ENCODE assay signal across 9 cellular contexts in genomic region chr11:312092-312816, GRCh38. TPM values are rescaled to one million over a fixed set of nuclear protein-coding genes. Genes with fewer than 3 reads are reported as not detected.
DNase-seq lines count a peak whose midpoint lies in the region; ATAC-seq and TF ChIP-seq lines count a peak whose summit lies in the region.
"Had no signal": no experiment of that assay in that cellular context is flagged by ENCODE, and none has a peak within 500 bp of the region (broad histone marks: within the 10 kb centered on the region; RNA-seq: fewer than 3 reads in every experiment).

No MANE protein-coding gene starts in this region.

- no peaks in the 10 kb centered on the region for H3K36me3 ChIP-seq in CD4-positive, CD25-positive, alpha-beta regulatory T cell (ENCODE audit: control insufficient read depth, insufficient read depth, low read length)
- no peaks in the 10 kb centered on the region for H3K36me3 ChIP-seq in Panc1 (ENCODE audit: control insufficient read depth, insufficient read depth, low read length)
- peaks cover 11% of the 10 kb centered on the region for H3K36me3 ChIP-seq in endodermal cell (ENCODE audit: control insufficient read depth, insufficient read depth, low read length)
- H3K36me3 ChIP-seq in neutrophil = peaks cover 35% of the 10 kb centered on the region

- CTCF ChIA-PET in Panc1 (lab: Charles Lee) = interaction anchor here (0.6 to 0.9 kb wide), 3 partner anchors 15 to 223 kb away, joined by 3 to 8 read pairs (median 6); no protein-coding TSS in a partner anchor

- H3K9me3 Mint-ChIP-seq in CD4-positive, CD25-positive, alpha-beta regulatory T cell = peaks cover 0 to 1% (median 0%) of the 10 kb centered on the region in 7 donors
- no peaks in the 10 kb centered on the region for H3K9me3 Mint-ChIP-seq in endodermal cell

- DNase-seq in CD4-positive, CD25-positive, alpha-beta regulatory T cell = no peak
- DNase-seq in Panc1 (ENCODE audit: low read depth, low spot score) = no peak
- DNase-seq in endodermal cell = peak; percentile 75
- DNase-seq in HCEC 1CT = no peak
- DNase-seq in COLO668 (lab: John Stamatoyannopoulos, UW; ENCODE audit: unreplicated experiment) = no peak
- no peak for DNase-seq in mucosa of gallbladder (ENCODE audit: low spot score)

- intact Hi-C loops in Panc1 (cut with micrococcal nuclease; ENCODE audit: unreplicated experiment) = no loop called here

- H3K4me1 Mint-ChIP-seq in CD4-positive, CD25-positive, alpha-beta regulatory T cell = peaks cover 10 to 64% (median 34%) of the 10 kb centered on the region in 4 donors
- peaks cover 40% of the 10 kb centered on the region for H3K4me1 Mint-ChIP-seq in endodermal cell

- peak overlapping the region; percentile 93 for H3K4me3 ChIP-seq in CD4-positive, CD25-positive, alpha-beta regulatory T cell (ENCODE audit: low read depth, low read length)
- H3K4me3 ChIP-seq in Panc1 (ENCODE audit: low read depth in 2 of 2, low read length in 2 of 2) (peak overlapping the region; percentile 19 to 27), endodermal cell (ENCODE audit: low read length) (peak overlapping the region; percentile 100), neutrophil (ENCODE audit: low read depth in 1 of 2, low read length in 1 of 2) (peak overlapping the region; percentile 80 to 98)
- H3K4me3 ChIP-seq: body of pancreas had no signal

- POLR2A ChIA-PET in Panc1 (lab: Charles Lee) = interaction anchor here (0.5 to 0.6 kb wide), 2 partner anchors 50 to 72 kb away, joined by 3 read pairs; no protein-coding TSS in a partner anchor

- TF ChIP-seq CTCF in Panc1 (IDR thresholded peaks at IDR 0.05) (no peak), endodermal cell (conservative IDR thresholded peaks at IDR 0.05) (no peak), neutrophil (IDR thresholded peaks at IDR 0.05) (no peak)

- no TSS peak for BruUV-seq in Panc1 (replicated peaks; lab: Mats Ljungman, UMichigan)

- H3K36me3 Mint-ChIP-seq in CD4-positive, CD25-positive, alpha-beta regulatory T cell = peaks cover 12% of the 10 kb centered on the region
- H3K36me3 Mint-ChIP-seq in endodermal cell (ENCODE audit: low read depth) = peaks cover 13% of the 10 kb centered on the region

- H3K4me1 ChIP-seq in CD4-positive, CD25-positive, alpha-beta regulatory T cell (ENCODE audit: control insufficient read depth, insufficient read depth, low read length, poor library complexity, severe bottlenecking) = peaks cover 70% of the 10 kb centered on the region
- peaks cover 68% of the 10 kb centered on the region for H3K4me1 ChIP-seq in Panc1 (ENCODE audit: control insufficient read depth, insufficient read depth, low read length)
- peaks cover 13% of the 10 kb centered on the region for H3K4me1 ChIP-seq in endodermal cell (ENCODE audit: control insufficient read depth, insufficient read depth, low read length)
- peaks cover 53 to 70% of the 10 kb centered on the region in 2 experiments for H3K4me1 ChIP-seq in neutrophil (ENCODE audit: control insufficient read depth in 1 of 2, insufficient read depth in 1 of 2, low read depth in 1 of 2, low read length in 1 of 2)

- in situ Hi-C loops in Panc1 (cut with HindIII; ENCODE audit: low pct_unique_long_range_greater_than_20kb, low sequenced_read_pairs) = no loop called here

- H3K9ac ChIP-seq in endodermal cell (ENCODE audit: extremely low read depth, low read length, poor library complexity, severe bottlenecking) = no peak overlapping the region

- peak overlapping the region; percentile 93 to 100 (median 98) for H3K4me3 Mint-ChIP-seq in CD4-positive, CD25-positive, alpha-beta regulatory T cell
- peak overlapping the region; percentile 94 for H3K4me3 Mint-ChIP-seq in endodermal cell

- peak overlapping the region; percentile 97 to 100 (median 97) for H3K27ac Mint-ChIP-seq in CD4-positive, CD25-positive, alpha-beta regulatory T cell
- H3K27ac Mint-ChIP-seq in endodermal cell = peak overlapping the region; percentile 80

- ATAC-seq in CD4-positive, CD25-positive, alpha-beta regulatory T cell (ENCODE audit: low read depth in 2 of 2) = no peak
- ATAC-seq in Panc1 (no peak), HG02763 (IDR thresholded peaks at IDR 0.05; ENCODE audit: unreplicated experiment) (no peak)
- ATAC-seq: body of pancreas had no signal

- no peaks in the 10 kb centered on the region for H3K9me3 ChIP-seq in CD4-positive, CD25-positive, alpha-beta regulatory T cell (ENCODE audit: control insufficient read depth in 2 of 2, low read length in 2 of 2)
- H3K9me3 ChIP-seq in Panc1 (ENCODE audit: control insufficient read depth, insufficient read depth, low read depth, low read length) (no peaks in the 10 kb centered on the region), endodermal cell (ENCODE audit: control insufficient read depth, low read length) (no peaks in the 10 kb centered on the region), neutrophil (no peaks in the 10 kb centered on the region)
- H3K9me3 ChIP-seq: body of pancreas had no signal

- WGBS in endodermal cell (ENCODE audit: insufficient coverage in 1 of 2, insufficient read length in 1 of 2), 2 experiments = 48 to 68% methylated on average over 4 to 12 of the region's 14 CpGs

- H3K27me3 Mint-ChIP-seq in CD4-positive, CD25-positive, alpha-beta regulatory T cell = peaks cover 20% of the 10 kb centered on the region
- no peaks in the 10 kb centered on the region for H3K27me3 Mint-ChIP-seq in endodermal cell (ENCODE audit: insufficient read depth)

- H3K27me3 ChIP-seq in CD4-positive, CD25-positive, alpha-beta regulatory T cell (ENCODE audit: control insufficient read depth, insufficient read depth, low read length) = no peaks in the 10 kb centered on the region
- H3K27me3 ChIP-seq in Panc1 (ENCODE audit: control insufficient read depth, insufficient read depth, low read length) (no peaks in the 10 kb centered on the region; the same call in 1 of the 2 replicates), endodermal cell (ENCODE audit: control insufficient read depth, insufficient read depth, low read length, poor library complexity, severe bottlenecking) (no peaks in the 10 kb centered on the region), neutrophil (peaks cover 17% of the 10 kb centered on the region)

- peak overlapping the region; percentile 84 for H3K27ac ChIP-seq in CD4-positive, CD25-positive, alpha-beta regulatory T cell (ENCODE audit: insufficient read depth, low read length, poor library complexity, severe bottlenecking)
- H3K27ac ChIP-seq in Panc1 (ENCODE audit: low read length) = peak overlapping the region; percentile 94
- no peak overlapping the region for H3K27ac ChIP-seq in endodermal cell (ENCODE audit: low read depth, low read length)
- peak overlapping the region; percentile 95 for H3K27ac ChIP-seq in neutrophil

RNA-seq across cellular contexts. Expression of gene IFITM1, which starts 1.6 kb away (rescaled TPM):
- total RNA-seq in CD4-positive, CD25-positive, alpha-beta regulatory T cell = 320 TPM
- 1,000 to 10,000 TPM; 1,249 to 1,544 (median 1,415) TPM for polyA plus RNA-seq in CD4-positive, CD25-positive, alpha-beta regulatory T cell
- 66.3 TPM for total RNA-seq in Panc1 (2021; ENCODE audit: unreplicated experiment)
- polyA plus RNA-seq in Panc1 (2012; ENCODE audit: insufficient read length) = 206 TPM
- total RNA-seq in endodermal cell = 100 to 1,000 TPM; 211 to 558 TPM
- polyA plus RNA-seq in endodermal cell (2013, experiment 1 of 2) = 244 TPM
- 241 TPM for polyA plus RNA-seq in endodermal cell (2013, experiment 2 of 2)
- 55.4 TPM for total RNA-seq in mucosa of gallbladder

RNA-seq across cellular contexts. Expression of gene IFITM2, which starts 4.6 kb away (rescaled TPM):
- total RNA-seq in CD4-positive, CD25-positive, alpha-beta regulatory T cell = 376 TPM
- polyA plus RNA-seq in CD4-positive, CD25-positive, alpha-beta regulatory T cell = 1,000 to 10,000 TPM; 1,701 to 2,097 (median 1,858) TPM
- total RNA-seq in Panc1 (2021; ENCODE audit: unreplicated experiment) = 183 TPM
- 402 TPM for polyA plus RNA-seq in Panc1 (2012; ENCODE audit: insufficient read length)
- 100 to 1,000 TPM; 262 to 367 TPM for total RNA-seq in endodermal cell
- 114 TPM for polyA plus RNA-seq in endodermal cell (2013, experiment 1 of 2)
- polyA plus RNA-seq in endodermal cell (2013, experiment 2 of 2) = 152 TPM
- 129 TPM for total RNA-seq in mucosa of gallbladder

RNA-seq across cellular contexts. Expression of gene IFITM3, which starts 8.4 kb away (rescaled TPM):
- total RNA-seq in CD4-positive, CD25-positive, alpha-beta regulatory T cell = 6.7 TPM
- 10 to 100 TPM in 2 of 4 donors, 1 to 10 TPM in 2; 3.5 to 94.8 (median 42.6) TPM for polyA plus RNA-seq in CD4-positive, CD25-positive, alpha-beta regulatory T cell
- 614 TPM for total RNA-seq in Panc1 (2021; ENCODE audit: unreplicated experiment)
- 1,322 TPM for polyA plus RNA-seq in Panc1 (2012; ENCODE audit: insufficient read length)
- total RNA-seq in endodermal cell = 100 to 1,000 TPM; 257 to 389 TPM
- 186 TPM for polyA plus RNA-seq in endodermal cell (2013, experiment 1 of 2)
- polyA plus RNA-seq in endodermal cell (2013, experiment 2 of 2) = 187 TPM
- 246 TPM for total RNA-seq in mucosa of gallbladder

RNA-seq across cellular contexts. Expression of gene IFITM5, which starts 12.9 kb away (rescaled TPM):
- not detected for total RNA-seq in CD4-positive, CD25-positive, alpha-beta regulatory T cell
- polyA plus RNA-seq in CD4-positive, CD25-positive, alpha-beta regulatory T cell = not detected
- total RNA-seq in Panc1 (2021; ENCODE audit: unreplicated experiment) = not detected
- polyA plus RNA-seq in Panc1 (2012; ENCODE audit: insufficient read length) = 0.30 TPM
- not detected for total RNA-seq in endodermal cell
- not detected for polyA plus RNA-seq in endodermal cell (2013, experiment 1 of 2)
- not detected for polyA plus RNA-seq in endodermal cell (2013, experiment 2 of 2)
- total RNA-seq in mucosa of gallbladder = not detected
- total RNA-seq: body of pancreas had no signal

RNA-seq across cellular contexts. Expression of gene PGGHG, which starts 23.3 kb away (rescaled TPM):
- 188 TPM for total RNA-seq in CD4-positive, CD25-positive, alpha-beta regulatory T cell
- polyA plus RNA-seq in CD4-positive, CD25-positive, alpha-beta regulatory T cell = 1 to 10 TPM; 1.5 to 2.9 (median 2.5) TPM
- 115 TPM for total RNA-seq in Panc1 (2021; ENCODE audit: unreplicated experiment)
- 129 TPM for polyA plus RNA-seq in Panc1 (2012; ENCODE audit: insufficient read length)
- 100 to 1,000 TPM; 129 to 186 TPM for total RNA-seq in endodermal cell
- polyA plus RNA-seq in endodermal cell (2013, experiment 1 of 2) = 36.7 TPM
- polyA plus RNA-seq in endodermal cell (2013, experiment 2 of 2) = 31.3 TPM
- 42.8 TPM for total RNA-seq in mucosa of gallbladder

Comparison
In these comparisons a context has a peak if more than half of its experiments do, and no peak if none do; other contexts are left out.
1. H3K4me3 ChIP-seq: peak in every context shown above with its lines; median percentile 100 in endodermal cell; 93 in CD4-positive, CD25-positive, alpha-beta regulatory T cell; 89 in neutrophil; 23 in Panc1.
2. RNA of gene IFITM3, which starts 8.4 kb away (total RNA-seq): 614 TPM in Panc1 (single experiment), 257 to 389 TPM in endodermal cell and 246 TPM in mucosa of gallbladder (single experiment); 6.7 TPM in CD4-positive, CD25-positive, alpha-beta regulatory T cell (single experiment); every median in the first group is over 10 times any median in the second.